Comparison of ENCODE assay signal across 9 cellular contexts in genomic region chr18:3279201-3280185, GRCh38. TPM values are rescaled to one million over a fixed set of nuclear protein-coding genes. Genes with fewer than 3 reads are reported as not detected.
DNase-seq lines count a peak whose midpoint lies in the region; ATAC-seq and TF ChIP-seq lines count a peak whose summit lies in the region.
"Had no signal": no experiment of that assay in that cellular context is flagged by ENCODE, and none has a peak within 500 bp of the region (broad histone marks: within the 10 kb centered on the region; RNA-seq: fewer than 3 reads in every experiment).

No MANE protein-coding gene starts in this region.

- CTCF ChIA-PET in A673 (lab: Charles Lee): interaction anchor here (1.5 kb wide), 1 partner anchor 315 kb away, joined by 5 read pairs; no protein-coding TSS in a partner anchor

- POLR2A ChIA-PET in A673 (lab: Charles Lee; ENCODE audit: low non-redundant PET): no interaction called here

- no peak overlapping the region for H3K4me3 ChIP-seq in A673 (ENCODE audit: low read depth, low read length, poor library complexity, severe bottlenecking)
- no peak overlapping the region for H3K4me3 ChIP-seq in MG63

- no peaks in the 10 kb centered on the region for H3K9me3 ChIP-seq in A673 (ENCODE audit: low read depth, low read length, poor library complexity, severe bottlenecking)
- H3K9me3 ChIP-seq in MG63: no peaks in the 10 kb centered on the region

- H3K9me3 Mint-ChIP-seq in activated T-helper 2 cell treated with anti-CD3 and anti-CD28 coated beads, Interferon-gamma antibody, Interleukin-2, Interleukin-4, amounts not matched to agents 10 μg/mL and 5 μg/mL and 100 μg/mL, durations not matched to agents 14 hours and 24 hours and 36 hours: no peaks in the 10 kb centered on the region
- H3K9me3 Mint-ChIP-seq in type B pancreatic cell: no peaks in the 10 kb centered on the region

- TF ChIP-seq CTCF in A673 (conservative IDR thresholded peaks at IDR 0.05; ENCODE audit: low read depth, low read length) (no peak), type B pancreatic cell (conservative IDR thresholded peaks at IDR 0.05) (no peak)

- H3K27ac ChIP-seq in A673 (ENCODE audit: low read depth, low read length, poor library complexity, severe bottlenecking): peak overlapping the region; percentile 96

- peaks cover 8% of the 10 kb centered on the region for H3K4me1 Mint-ChIP-seq in activated T-helper 2 cell treated with anti-CD3 and anti-CD28 coated beads, Interferon-gamma antibody, Interleukin-2, Interleukin-4, amounts not matched to agents 10 μg/mL and 5 μg/mL and 100 μg/mL, durations not matched to agents 14 hours and 24 hours and 36 hours (ENCODE audit: low read depth)
- H3K4me1 Mint-ChIP-seq in type B pancreatic cell (ENCODE audit: unreplicated experiment): peaks cover 17% of the 10 kb centered on the region

- no peak overlapping the region for H3K4me3 Mint-ChIP-seq in activated T-helper 2 cell treated with anti-CD3 and anti-CD28 coated beads, Interferon-gamma antibody, Interleukin-2, Interleukin-4, amounts not matched to agents 10 μg/mL and 5 μg/mL and 100 μg/mL, durations not matched to agents 14 hours and 24 hours and 36 hours (ENCODE audit: low read depth)
- H3K4me3 Mint-ChIP-seq in type B pancreatic cell: no peak overlapping the region

- intact Hi-C loops in A673 (cut with micrococcal nuclease; ENCODE audit: unreplicated experiment): loop anchor here (2.0 to 5.0 kb wide), 3 partner anchors 718 to 1777 kb away; no protein-coding TSS in a partner anchor
- intact Hi-C loops in activated T-helper 2 cell treated with anti-CD3 and anti-CD28 coated beads, Interferon-gamma antibody, Interleukin-2, Interleukin-4, amounts not matched to agents 10 μg/mL and 5 μg/mL and 100 μg/mL, durations not matched to agents 14 hours and 24 hours and 36 hours (cut with micrococcal nuclease): loop anchor here (2.0 to 10.0 kb wide), 5 partner anchors 17 to 715 kb away; no protein-coding TSS in a partner anchor

- peaks cover 34% of the 10 kb centered on the region for H3K36me3 Mint-ChIP-seq in activated T-helper 2 cell treated with anti-CD3 and anti-CD28 coated beads, Interferon-gamma antibody, Interleukin-2, Interleukin-4, amounts not matched to agents 10 μg/mL and 5 μg/mL and 100 μg/mL, durations not matched to agents 14 hours and 24 hours and 36 hours (ENCODE audit: low read depth)
- peaks cover 11% of the 10 kb centered on the region for H3K36me3 Mint-ChIP-seq in type B pancreatic cell

- H3K36me3 ChIP-seq in A673 (ENCODE audit: insufficient read depth, low read length, poor library complexity, severe bottlenecking) (peaks cover 37% of the 10 kb centered on the region), MG63 (peaks cover 46% of the 10 kb centered on the region)

- no TSS peak for BruUV-seq in A673 (replicated peaks; lab: Mats Ljungman, UMichigan)

- peak overlapping the region; percentile 15 for H3K27ac Mint-ChIP-seq in activated T-helper 2 cell treated with anti-CD3 and anti-CD28 coated beads, Interferon-gamma antibody, Interleukin-2, Interleukin-4, amounts not matched to agents 10 μg/mL and 5 μg/mL and 100 μg/mL, durations not matched to agents 14 hours and 24 hours and 36 hours
- no peak overlapping the region for H3K27ac Mint-ChIP-seq in type B pancreatic cell

- ATAC-seq in GM19328 (IDR thresholded peaks at IDR 0.05; ENCODE audit: unreplicated experiment): peak; percentile 82
- peak; percentile 85 for ATAC-seq in HG03103 (IDR thresholded peaks at IDR 0.05; ENCODE audit: low read depth, unreplicated experiment)

- DNase-seq in A673 (ENCODE audit: low spot score) (no peak), MG63 (no peak), NCI-H748 (lab: John Stamatoyannopoulos, UW; ENCODE audit: unreplicated experiment) (no peak), type B pancreatic cell (ENCODE audit: extremely low spot score, unreplicated experiment) (no peak)
- DNase-seq in activated T-helper 2 cell treated with anti-CD3 and anti-CD28 coated beads, Interferon-gamma antibody, Interleukin-2, Interleukin-4, amounts not matched to agents 10 μg/mL and 5 μg/mL and 100 μg/mL, durations not matched to agents 14 hours and 24 hours and 36 hours (ENCODE audit: low spot score): no peak
- DNase-seq in central memory CD4-positive, alpha-beta T cell: no peak
- DNase-seq: DMS79 treated with DMSO at 0.1 percent for 48 hours had no signal

- H3K27me3 ChIP-seq in A673 (replicated peaks; ENCODE audit: insufficient read depth, low read depth, low read length, poor library complexity) (no peaks in the 10 kb centered on the region), MG63 (no peaks in the 10 kb centered on the region)

- peaks cover 54% of the 10 kb centered on the region for H3K4me1 ChIP-seq in A673 (ENCODE audit: insufficient read depth, low read length, poor library complexity, severe bottlenecking)

- no peaks in the 10 kb centered on the region for H3K27me3 Mint-ChIP-seq in activated T-helper 2 cell treated with anti-CD3 and anti-CD28 coated beads, Interferon-gamma antibody, Interleukin-2, Interleukin-4, amounts not matched to agents 10 μg/mL and 5 μg/mL and 100 μg/mL, durations not matched to agents 14 hours and 24 hours and 36 hours (ENCODE audit: low read depth)
- H3K27me3 Mint-ChIP-seq in type B pancreatic cell: no peaks in the 10 kb centered on the region

RNA-seq across cellular contexts. Expression of gene MYL12B, which starts 17.6 kb away (rescaled TPM):
- total RNA-seq in A673 (2021) (303 and 389 TPM in 2 replicates), type B pancreatic cell (ENCODE audit: low replicate concordance) (211 and 359 TPM in 2 replicates)
- total RNA-seq in activated T-helper 2 cell treated with anti-CD3 and anti-CD28 coated beads, Interferon-gamma antibody, Interleukin-2, Interleukin-4, amounts not matched to agents 10 μg/mL and 5 μg/mL and 100 μg/mL, durations not matched to agents 14 hours and 24 hours and 36 hours: 243 and 245 TPM in 2 replicates
- total RNA-seq in MG63 (2014; rRNA removed; shearing (Covaris generic); ENCODE audit: low replicate concordance): 311 and 396 TPM in 2 replicates

RNA-seq across cellular contexts. Expression of gene MYL12A, which starts 31.9 kb away (rescaled TPM):
- total RNA-seq in A673 (2021) (298 and 357 TPM in 2 replicates), type B pancreatic cell (ENCODE audit: low replicate concordance) (219 and 271 TPM in 2 replicates)
- 396 and 397 TPM in 2 replicates for total RNA-seq in activated T-helper 2 cell treated with anti-CD3 and anti-CD28 coated beads, Interferon-gamma antibody, Interleukin-2, Interleukin-4, amounts not matched to agents 10 μg/mL and 5 μg/mL and 100 μg/mL, durations not matched to agents 14 hours and 24 hours and 36 hours
- 750 and 1,020 TPM in 2 replicates for total RNA-seq in MG63 (2014; rRNA removed; shearing (Covaris generic); ENCODE audit: low replicate concordance)

RNA-seq across cellular contexts. Expression of gene MYOM1, which starts 59.7 kb away (rescaled TPM):
- total RNA-seq in A673 (2021) (0.37 and 0.46 TPM in 2 replicates), type B pancreatic cell (ENCODE audit: low replicate concordance) (2.0 TPM in 2 replicates)
- 0.62 and 2.4 TPM in 2 replicates for total RNA-seq in activated T-helper 2 cell treated with anti-CD3 and anti-CD28 coated beads, Interferon-gamma antibody, Interleukin-2, Interleukin-4, amounts not matched to agents 10 μg/mL and 5 μg/mL and 100 μg/mL, durations not matched to agents 14 hours and 24 hours and 36 hours
- 0.03 and 0.05 TPM in 2 replicates for total RNA-seq in MG63 (2014; rRNA removed; shearing (Covaris generic); ENCODE audit: low replicate concordance)
